In genomic region chr10:132526676-132527075, GRCh38 we compare ENCODE assay signal across 19 cellular contexts. TPM values are rescaled to one million over a fixed set of nuclear protein-coding genes. Genes with fewer than 3 reads are reported as not detected.
DNase-seq lines count a peak whose midpoint lies in the region; ATAC-seq and TF ChIP-seq lines count a peak whose summit lies in the region.
"Had no signal": no experiment of that assay in that cellular context is flagged by ENCODE, and none has a peak within 500 bp of the region (broad histone marks: within the 10 kb centered on the region; RNA-seq: fewer than 3 reads in every experiment).

No MANE protein-coding gene starts in this region.

- WGBS in heart left ventricle, 4 donors = 86 to 89% (median 88%) methylated on average over 16 of the region's 16 CpGs
- WGBS in spleen, 5 donors = 84 to 92% (median 89%) methylated on average over 16 of the region's 16 CpGs

- H3K9me3 ChIP-seq in right atrium auricular region (peaks cover 0 to 11% of the 10 kb centered on the region in 2 donors), adipocyte (ENCODE audit: control insufficient read depth, low read length) (peaks cover 8% of the 10 kb centered on the region), heart left ventricle (peaks cover 0 to 16% (median 9%) of the 10 kb centered on the region in 12 donors), spleen (peaks cover 0 to 17% (median 14%) of the 10 kb centered on the region in 8 donors)
- H3K9me3 ChIP-seq: Peyer's patch had no signal

- H3K36me3 ChIP-seq in right atrium auricular region (no peaks in the 10 kb centered on the region), adipocyte (ENCODE audit: control insufficient read depth, insufficient read depth, low read length, severe bottlenecking) (no peaks in the 10 kb centered on the region), heart left ventricle (no peaks in the 10 kb centered on the region), spleen (no peaks in the 10 kb centered on the region)
- H3K36me3 ChIP-seq: Peyer's patch had no signal

- no peak overlapping the region for H3K4me3 ChIP-seq in right atrium auricular region
- H3K4me3 ChIP-seq in adipocyte (ENCODE audit: low read length) = no peak overlapping the region
- no peak overlapping the region for H3K4me3 ChIP-seq in heart left ventricle
- no peak overlapping the region for H3K4me3 ChIP-seq in spleen
- H3K4me3 ChIP-seq: Peyer's patch had no signal

- H3K9ac ChIP-seq in adipocyte (ENCODE audit: low read length) = no peak overlapping the region

- TF ChIP-seq POLR2A in heart left ventricle (IDR thresholded peaks at IDR 0.05) (no peak), spleen (IDR thresholded peaks at IDR 0.05) (no peak)

- H3K27me3 ChIP-seq in right atrium auricular region (no peaks in the 10 kb centered on the region), adipocyte (replicated peaks; ENCODE audit: control insufficient read depth, insufficient read depth, low read length) (no peaks in the 10 kb centered on the region), heart left ventricle (no peaks in the 10 kb centered on the region), spleen (replicated peaks in 1 of 7) (peaks cover 0 to 6% (median 0%) of the 10 kb centered on the region in 7 donors)
- H3K27me3 ChIP-seq: Peyer's patch had no signal

- ATAC-seq in Right ventricle myocardium inferior = no peak
- no peak for ATAC-seq in heart left ventricle
- ATAC-seq in GM21360 (IDR thresholded peaks at IDR 0.05; ENCODE audit: unreplicated experiment) = no peak
- ATAC-seq in HG02759 (IDR thresholded peaks at IDR 0.05; ENCODE audit: unreplicated experiment) = no peak

- in situ Hi-C loops in GM13977 (cut with MboI; ENCODE audit: low pct_unique_long_range_greater_than_20kb, low sequenced_read_pairs, unreplicated experiment) = no loop called here

- TF ChIP-seq CTCF in right atrium auricular region (IDR thresholded peaks at IDR 0.05) (no peak), heart left ventricle (IDR thresholded peaks at IDR 0.05) (no peak), spleen (IDR thresholded peaks at IDR 0.05 in 8 of 11, conservative IDR thresholded peaks at IDR 0.05 in 3 of 11) (no peak), GM13977 (IDR thresholded peaks at IDR 0.05; ENCODE audit: extremely low read depth, insufficient read depth, missing control alignments) (no peak)

- intact Hi-C loops in Right ventricle myocardium inferior (cut with DNase I) = no loop called here
- intact Hi-C loops in heart left ventricle (cut with DNase I) = no loop called here
- intact Hi-C loops in spleen (cut with DNase I; ENCODE audit: low total_unique reads) = no loop called here

- H3K4me1 ChIP-seq in right atrium auricular region = no peaks in the 10 kb centered on the region
- peaks cover 23% of the 10 kb centered on the region for H3K4me1 ChIP-seq in adipocyte (ENCODE audit: control insufficient read depth, insufficient read depth, low read length)
- peaks cover 0 to 9% (median 0%) of the 10 kb centered on the region in 12 donors for H3K4me1 ChIP-seq in heart left ventricle
- H3K4me1 ChIP-seq in spleen = peaks cover 0 to 1% (median 0%) of the 10 kb centered on the region in 6 donors
- H3K4me1 ChIP-seq: Peyer's patch had no signal

- H3K27ac ChIP-seq in right atrium auricular region (no peak overlapping the region), heart left ventricle (no peak overlapping the region), spleen (no peak overlapping the region)
- H3K27ac ChIP-seq: Peyer's patch had no signal

- DNase-seq in Right ventricle myocardium inferior (ENCODE audit: missing footprints) = peak; percentile 14
- no peak for DNase-seq in right atrium auricular region (ENCODE audit: low spot score)
- DNase-seq in adipocyte (ENCODE audit: low read depth) = peak; percentile 84
- peak in 3 of 5 donors; percentile 1 to 18 (median 4) for DNase-seq in heart left ventricle
- DNase-seq in spleen = peak; percentile 19
- no peak for DNase-seq in GM13977 (ENCODE audit: low spot score)
- DNase-seq: 8988T; activated CD8-positive, alpha-beta memory T cell treated with anti-CD3 and anti-CD28 coated beads, Interleukin-2, amount 50 U/mL, for 48 hours; activated naive CD4-positive, alpha-beta T cell treated with anti-CD3 and anti-CD28 coated beads for 36 hours; COR-L47; GDM1; glutamatergic neuron; kidney glomerular epithelial cell; MM.1S; NCI-H2081; NCI-H526 had no signal

RNA-seq across cellular contexts. Expression of gene INPP5A, which starts 10.9 kb away (rescaled TPM):
- total RNA-seq in Right ventricle myocardium inferior = 108 TPM
- total RNA-seq in right atrium auricular region = 100 to 1,000 TPM; 116 to 143 TPM
- total RNA-seq in heart left ventricle = 100 to 1,000 TPM in 6 of 9 donors, 10 to 100 TPM in 3; 78.1 to 179 (median 113) TPM
- polyA plus RNA-seq in heart left ventricle = 10 to 100 TPM; 38.6 to 60.1 TPM
- 10 to 100 TPM; 24.7 to 41.3 (median 33.7) TPM for total RNA-seq in spleen
- 10 to 100 TPM; 11.1 to 16.5 (median 11.7) TPM for polyA plus RNA-seq in spleen

Comparison
In these comparisons a context has a peak if more than half of its experiments do, and no peak if none do; other contexts are left out.
1. DNase-seq: peak in Right ventricle myocardium inferior (single experiment), adipocyte (single experiment), heart left ventricle (3 of 5) and spleen (single experiment); none in right atrium auricular region (single experiment) and GM13977 (single experiment).